In the genomic region with DNA sequence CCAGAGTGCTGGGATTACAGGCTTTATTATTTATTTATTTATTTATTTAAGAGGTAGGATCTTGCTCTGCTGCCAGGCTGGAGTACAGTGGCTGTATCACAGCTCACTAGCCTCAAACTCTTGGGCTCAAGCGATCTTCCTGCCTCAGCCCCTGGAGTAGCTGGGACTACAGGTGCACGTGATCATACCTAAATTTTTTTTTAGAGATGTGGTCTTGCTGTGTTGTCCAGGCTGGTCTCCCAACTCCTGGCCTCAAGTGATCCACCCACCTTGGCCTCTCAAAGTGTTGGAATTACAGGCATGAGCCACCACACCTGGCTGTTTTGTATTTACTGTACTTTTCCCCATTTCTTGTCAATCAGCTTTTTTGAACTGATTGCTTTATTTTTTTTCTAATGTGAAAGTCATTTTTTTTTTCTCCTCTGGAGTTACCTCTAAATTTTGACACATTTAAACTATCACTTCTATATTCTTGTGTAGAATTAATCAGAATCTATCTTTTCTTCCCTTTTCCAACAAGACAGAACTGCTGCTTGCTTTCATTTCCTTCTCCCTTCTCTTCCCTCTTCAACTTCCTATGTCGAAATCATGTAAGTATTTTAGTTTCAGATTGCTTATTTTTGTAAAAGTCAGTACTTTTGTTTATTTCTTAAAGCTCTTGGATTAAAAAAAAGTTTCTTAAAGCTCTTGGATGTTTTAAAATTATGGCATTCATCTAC, we compare ENCODE assay signal across 8 cellular contexts. TPM values are rescaled to one million over a fixed set of nuclear protein-coding genes. Genes with fewer than 3 reads are reported as not detected.
DNase-seq lines count a peak whose midpoint lies in the region; ATAC-seq, FAIRE-seq and TF ChIP-seq lines count a peak whose summit lies in the region.
"Had no signal": no experiment of that assay in that cellular context is flagged by ENCODE, and none has a peak within 500 bp of the region (broad histone marks: within the 10 kb centered on the region; RNA-seq: fewer than 3 reads in every experiment).

No MANE protein-coding gene starts in this region.

- H4K91ac ChIP-seq in IMR-90 (ENCODE audit: insufficient read depth, low read depth, low read length): no peak overlapping the region

- H3K9me1 ChIP-seq in IMR-90 (ENCODE audit: insufficient read depth, low read length): peaks cover 21% of the 10 kb centered on the region

- H3K4me3 ChIP-seq in IMR-90 (ENCODE audit: insufficient read depth, low read depth, low read length): no peak overlapping the region
- H3K4me3 ChIP-seq in SU-DHL-6 (ENCODE audit: insufficient read depth, low read length, poor library complexity, severe bottlenecking): no peak overlapping the region

- H3K9ac ChIP-seq in IMR-90 (ENCODE audit: low read depth, low read length): 0 out of 2 replicates have a peak overlapping the region, but pooled peaks have one; percentile 52
- H3K9ac ChIP-seq in SU-DHL-6 (ENCODE audit: low read length): no peak overlapping the region

- no peak overlapping the region for H3K14ac ChIP-seq in IMR-90 (replicated peaks; ENCODE audit: low read depth, low read length)

- BruUV-seq in IMR-90 (replicated peaks; lab: Mats Ljungman, UMichigan): no TSS peak

- no peaks in the 10 kb centered on the region for H3K9me3 ChIP-seq in IMR-90 (ENCODE audit: control insufficient read depth, insufficient read depth, low read length)
- no peaks in the 10 kb centered on the region for H3K9me3 ChIP-seq in SU-DHL-6 (ENCODE audit: insufficient read depth, low read length)

- intact Hi-C loops in IMR-90 (cut with micrococcal nuclease): no loop called here

- no peak overlapping the region for H4K5ac ChIP-seq in IMR-90 (ENCODE audit: low read depth, low read length)

- H3K4ac ChIP-seq in IMR-90 (ENCODE audit: low read depth, low read length): 0 out of 2 replicates have a peak overlapping the region, but pooled peaks have one; percentile 25

- peak overlapping the region; percentile 16; the same call in 1 of the 2 replicates for H2BK120ac ChIP-seq in IMR-90 (ENCODE audit: low read depth, low read length)

- in situ Hi-C loops in IMR-90 (cut with MboI; ENCODE audit: low sequenced_read_pairs): no loop called here

- peak overlapping the region in 1 of 2 experiments; percentile 39; a peak in 1 of 4 replicates for H4K8ac ChIP-seq in IMR-90 (ENCODE audit: low read depth in 2 of 2, low read length in 2 of 2)

- peaks cover 26% of the 10 kb centered on the region for H3K4me1 ChIP-seq in IMR-90 (ENCODE audit: control insufficient read depth, insufficient read depth, low read length)

- H3K9me3 Mint-ChIP-seq in stimulated activated effector memory CD8-positive, alpha-beta T cell treated with anti-CD3 and anti-CD28 coated beads, Interleukin-12 subunit alpha, Interleukin-12 subunit beta, amount 100 ng/mL, for 72 hours: no peaks in the 10 kb centered on the region

- H2AK9ac ChIP-seq in IMR-90 (replicated peaks; ENCODE audit: low read depth, low read length, poor library complexity): no peak overlapping the region

- WGBS in IMR-90 (ENCODE audit: extremely low coverage in 2 of 2, insufficient read length in 1 of 2), 2 experiments: no CpG with 5 or more reads among the region's 3 CpGs

- ATAC-seq in IMR-90 (ENCODE audit: low read depth): peak; percentile 52
- ATAC-seq in stimulated activated effector memory CD8-positive, alpha-beta T cell treated with anti-CD3 and anti-CD28 coated beads, Interleukin-12 subunit alpha, Interleukin-12 subunit beta, amount 100 ng/mL, for 72 hours: no peak
- ATAC-seq in activated CD4-positive, CD25-positive, alpha-beta regulatory T cell treated with anti-CD3 and anti-CD28 coated beads, Interleukin-2, amount 50 U/mL, for 24 hours: no peak

- H2AK5ac ChIP-seq in IMR-90 (ENCODE audit: low read depth, low read length): 0 out of 2 replicates have a peak overlapping the region, but pooled peaks have one; percentile 4

- H3K36me3 Mint-ChIP-seq in stimulated activated effector memory CD8-positive, alpha-beta T cell treated with anti-CD3 and anti-CD28 coated beads, Interleukin-12 subunit alpha, Interleukin-12 subunit beta, amount 100 ng/mL, for 72 hours: peaks cover 50% of the 10 kb centered on the region

- CTCF ChIA-PET in IMR-90 (lab: Yijun Ruan, JAX): interaction anchor here (0.6 to 0.7 kb wide), 2 partner anchors 96 to 184 kb away, joined by 3 to 5 read pairs; no protein-coding TSS in a partner anchor

- dilution Hi-C loops in IMR-90 (cut with HindIII; ENCODE audit: low sequenced_read_pairs, unreplicated experiment): no loop called here

- H3K23ac ChIP-seq in IMR-90 (ENCODE audit: low read depth, low read length): no peak overlapping the region

- no peak overlapping the region for H3K56ac ChIP-seq in IMR-90 (ENCODE audit: extremely low read depth, insufficient read depth, low read length)

- DNase-seq in IMR-90: peak; percentile 58
- peak; percentile 29 for DNase-seq in fibroblast of gingiva (ENCODE audit: low read depth)
- no peak for DNase-seq in stimulated activated effector memory CD8-positive, alpha-beta T cell treated with anti-CD3 and anti-CD28 coated beads, Interleukin-12 subunit alpha, Interleukin-12 subunit beta, amount 100 ng/mL, for 72 hours (ENCODE audit: low spot score in 2 of 2)
- no peak for DNase-seq in stimulated activated CD4-positive, alpha-beta T cell treated with anti-CD3 and anti-CD28 coated beads, Interleukin-12 subunit alpha, Interleukin-12 subunit beta, amount 100 ng/mL, for 4 hours
- no peak for DNase-seq in frontal cortex (ENCODE audit: low spot score in 2 of 2)
- DNase-seq: activated naive CD4-positive, alpha-beta T cell treated with anti-CD3 and anti-CD28 coated beads, Interleukin-2, amount 50 U/mL, for 16 hours had no signal

- H3K36me3 ChIP-seq in IMR-90 (ENCODE audit: control insufficient read depth, insufficient read depth, low read length) (peaks cover 3% of the 10 kb centered on the region), SU-DHL-6 (ENCODE audit: low read length) (no peaks in the 10 kb centered on the region)

- H3K27ac Mint-ChIP-seq in stimulated activated effector memory CD8-positive, alpha-beta T cell treated with anti-CD3 and anti-CD28 coated beads, Interleukin-12 subunit alpha, Interleukin-12 subunit beta, amount 100 ng/mL, for 72 hours: peak overlapping the region; percentile 48

- H3K4me1 Mint-ChIP-seq in stimulated activated effector memory CD8-positive, alpha-beta T cell treated with anti-CD3 and anti-CD28 coated beads, Interleukin-12 subunit alpha, Interleukin-12 subunit beta, amount 100 ng/mL, for 72 hours: peaks cover 75% of the 10 kb centered on the region

- H3K4me2 ChIP-seq in IMR-90 (ENCODE audit: low read depth, low read length): peak overlapping the region; percentile 85
- H3K4me2 ChIP-seq in SU-DHL-6 (ENCODE audit: low read depth, low read length, poor library complexity, severe bottlenecking): peak overlapping the region; percentile 13

- no peaks in the 10 kb centered on the region for H3K27me3 ChIP-seq in IMR-90 (ENCODE audit: control insufficient read depth, insufficient read depth, low read length)
- H3K27me3 ChIP-seq in SU-DHL-6 (ENCODE audit: low read length): no peaks in the 10 kb centered on the region

- H3K4me3 Mint-ChIP-seq in stimulated activated effector memory CD8-positive, alpha-beta T cell treated with anti-CD3 and anti-CD28 coated beads, Interleukin-12 subunit alpha, Interleukin-12 subunit beta, amount 100 ng/mL, for 72 hours: peak overlapping the region; percentile 44

- no peak overlapping the region for H2AFZ ChIP-seq in IMR-90 (replicated peaks; ENCODE audit: low read length, poor library complexity)
- H2AFZ ChIP-seq in SU-DHL-6 (ENCODE audit: low read depth, low read length, severe bottlenecking): no peak overlapping the region

- TF ChIP-seq CTCF in IMR-90 (conservative IDR thresholded peaks at IDR 0.05; ENCODE audit: low read depth, low read length) (no peak), SU-DHL-6 (IDR thresholded peaks at IDR 0.05; ENCODE audit: insufficient read depth, low read length, poor library complexity, severe bottlenecking) (no peak)

- FAIRE-seq in frontal cortex (lab: Jason Lieb, UNC): no peak

- peaks cover 2 to 43% of the 10 kb centered on the region in 2 experiments; a peak in 3 of 4 replicates for H3K79me1 ChIP-seq in IMR-90 (ENCODE audit: low read depth in 1 of 2, low read length in 2 of 2)

- peak overlapping the region; percentile 56; the same call in 1 of the 2 replicates for H3K18ac ChIP-seq in IMR-90 (ENCODE audit: low read depth, low read length)

- H2BK15ac ChIP-seq in IMR-90 (ENCODE audit: low read depth, low read length): peak overlapping the region; percentile 37; the same call in 2 of the 3 replicates

- H3K9me2 ChIP-seq in SU-DHL-6 (replicated peaks; ENCODE audit: insufficient read depth, low read length): no peaks in the 10 kb centered on the region

- H2BK5ac ChIP-seq in IMR-90 (ENCODE audit: low read depth, low read length, poor library complexity, severe bottlenecking): peak overlapping the region; percentile 74

- peak overlapping the region; percentile 79; the same call in 1 of the 2 replicates for H3K27ac ChIP-seq in IMR-90 (ENCODE audit: insufficient read depth, low read length)
- H3K27ac ChIP-seq in SU-DHL-6 (ENCODE audit: low read depth, low read length): no peak overlapping the region

- peaks cover 14% of the 10 kb centered on the region for H3F3A ChIP-seq in SU-DHL-6 (ENCODE audit: insufficient read depth)

- TF ChIP-seq POLR2A in IMR-90 (IDR thresholded peaks at IDR 0.05; ENCODE audit: low read depth, low read length): no peak

- TF ChIP-seq RAD21 in IMR-90 (IDR thresholded peaks at IDR 0.05; ENCODE audit: low read length): no peak

- H2BK20ac ChIP-seq in IMR-90 (ENCODE audit: low read depth, low read length): 0 out of 2 replicates have a peak overlapping the region, but pooled peaks have one; percentile 26

- peaks cover 100% of the 10 kb centered on the region for H3K79me2 ChIP-seq in SU-DHL-6 (ENCODE audit: insufficient read depth, low read length)

- POLR2A ChIA-PET in IMR-90 (lab: Charles Lee; ENCODE audit: unreplicated experiment): no interaction called here

- H4K20me1 ChIP-seq in IMR-90 (ENCODE audit: insufficient read depth, low read length) (peaks cover 100% of the 10 kb centered on the region), SU-DHL-6 (ENCODE audit: low read depth, low read length) (peaks cover 43% of the 10 kb centered on the region)

TF ChIP-seq in IMR-90, 13 proteins besides CTCF, POLR2A, EP300 and RAD21:
- TF ChIP-seq MXI1 (IDR thresholded peaks at IDR 0.05; ENCODE audit: borderline replicate concordance, low read depth, low read length) (no peak), CEBPB (IDR thresholded peaks at IDR 0.05; ENCODE audit: low read depth, low read length) (peak; percentile 65)

RNA-seq across cellular contexts. Expression of a gene that starts 12.0 kb away (rescaled TPM):
- total RNA-seq in IMR-90 (2012; rRNA removed) (28.1 and 47.8 TPM in 2 replicates), frontal cortex (62.0 TPM)
- 15.8 and 17.7 TPM in 2 replicates for polyA plus RNA-seq in IMR-90 (2012; rRNA removed)
- 7.9 and 8.4 TPM in 2 replicates for polyA plus RNA-seq in IMR-90 (2012; cell fraction: cytosol; rRNA removed)
- 29.3 and 35.5 TPM in 2 replicates for polyA plus RNA-seq in IMR-90 (2012; cell fraction: nucleus; rRNA removed; ENCODE audit: low replicate concordance)

RNA-seq across cellular contexts. Expression of a gene that starts 54.6 kb away (rescaled TPM):
- 10.3 and 10.4 TPM in 2 replicates for total RNA-seq in IMR-90 (2012; rRNA removed)
- 15.5 and 15.6 TPM in 2 replicates for polyA plus RNA-seq in IMR-90 (2012; rRNA removed)
- polyA plus RNA-seq in IMR-90 (2012; cell fraction: cytosol; rRNA removed): 6.2 and 8.4 TPM in 2 replicates
- polyA plus RNA-seq in IMR-90 (2012; cell fraction: nucleus; rRNA removed; ENCODE audit: low replicate concordance): 28.7 and 31.3 TPM in 2 replicates
- 6.9 TPM for total RNA-seq in frontal cortex

Comparison
In these comparisons a context has a peak if more than half of its experiments do, and no peak if none do; other contexts are left out.
1. DNase-seq: peak in IMR-90 (single experiment) and fibroblast of gingiva (single experiment); none in stimulated activated effector memory CD8-positive, alpha-beta T cell treated with anti-CD3 and anti-CD28 coated beads, Interleukin-12 subunit alpha, Interleukin-12 subunit beta, amount 100 ng/mL, for 72 hours (0 of 2), stimulated activated CD4-positive, alpha-beta T cell treated with anti-CD3 and anti-CD28 coated beads, Interleukin-12 subunit alpha, Interleukin-12 subunit beta, amount 100 ng/mL, for 4 hours (single experiment) and frontal cortex (0 of 2).